ENCODE assay signal across 9 cellular contexts in genomic region chr1:43329995-43330751, GRCh38. TPM values are rescaled to one million over a fixed set of nuclear protein-coding genes. Genes with fewer than 3 reads are reported as not detected.
DNase-seq lines count a peak whose midpoint lies in the region.
"Had no signal": no experiment of that assay in that cellular context is flagged by ENCODE, and none has a peak within 500 bp of the region (broad histone marks: within the 10 kb centered on the region; RNA-seq: fewer than 3 reads in every experiment).

No MANE protein-coding gene starts in this region.

- no peaks in the 10 kb centered on the region for H3K36me3 ChIP-seq in effector memory CD4-positive, alpha-beta T cell (ENCODE audit: control insufficient read depth, insufficient read depth, low read length)

- peaks cover 17% of the 10 kb centered on the region for H3K9me3 Mint-ChIP-seq in activated T-helper 2 cell treated with anti-CD3 and anti-CD28 coated beads, Interferon-gamma antibody, Interleukin-2, Interleukin-4, amounts not matched to agents 10 μg/mL and 5 μg/mL and 100 μg/mL, durations not matched to agents 14 hours and 24 hours and 36 hours

- no peak overlapping the region for H3K4me3 Mint-ChIP-seq in activated T-helper 2 cell treated with anti-CD3 and anti-CD28 coated beads, Interferon-gamma antibody, Interleukin-2, Interleukin-4, amounts not matched to agents 10 μg/mL and 5 μg/mL and 100 μg/mL, durations not matched to agents 14 hours and 24 hours and 36 hours (ENCODE audit: low read depth)
- H3K4me3 Mint-ChIP-seq: brain had no signal

- H3K4me1 ChIP-seq in effector memory CD4-positive, alpha-beta T cell (ENCODE audit: control insufficient read depth, insufficient read depth, low read length, poor library complexity, severe bottlenecking), result no peaks in the 10 kb centered on the region

- no peaks in the 10 kb centered on the region for H3K27me3 Mint-ChIP-seq in activated T-helper 2 cell treated with anti-CD3 and anti-CD28 coated beads, Interferon-gamma antibody, Interleukin-2, Interleukin-4, amounts not matched to agents 10 μg/mL and 5 μg/mL and 100 μg/mL, durations not matched to agents 14 hours and 24 hours and 36 hours (ENCODE audit: low read depth)

- no peaks in the 10 kb centered on the region for H3K9me3 ChIP-seq in effector memory CD4-positive, alpha-beta T cell (ENCODE audit: control insufficient read depth, low read length)

- H3K36me3 Mint-ChIP-seq in activated T-helper 2 cell treated with anti-CD3 and anti-CD28 coated beads, Interferon-gamma antibody, Interleukin-2, Interleukin-4, amounts not matched to agents 10 μg/mL and 5 μg/mL and 100 μg/mL, durations not matched to agents 14 hours and 24 hours and 36 hours (ENCODE audit: low read depth), result no peaks in the 10 kb centered on the region
- H3K36me3 Mint-ChIP-seq: brain had no signal

- DNase-seq in AML-193 (lab: John Stamatoyannopoulos, UW) (peak; percentile 4 to 35), islet precursor cell (peak; percentile 95), GM19240 (ENCODE audit: insufficient read length, low spot score) (no peak), SHP77 treated with DMSO at 0.1 percent for 48 hours (lab: John Stamatoyannopoulos, UW) (no peak)
- peak; percentile 9 for DNase-seq in Jurkat, Clone E6-1 (ENCODE audit: low read depth, low spot score)
- no peak for DNase-seq in activated T-helper 2 cell treated with anti-CD3 and anti-CD28 coated beads, Interferon-gamma antibody, Interleukin-2, Interleukin-4, amounts not matched to agents 10 μg/mL and 5 μg/mL and 100 μg/mL, durations not matched to agents 14 hours and 24 hours and 36 hours (ENCODE audit: low spot score)
- peak; percentile 18 for DNase-seq in stimulated activated CD8-positive, alpha-beta memory T cell treated with anti-CD3 and anti-CD28 coated beads, Interleukin-12 subunit alpha, Interleukin-12 subunit beta, amount 100 ng/mL, for 4 hours (ENCODE audit: low read depth)
- DNase-seq in effector memory CD4-positive, alpha-beta T cell, result no peak

- H3K27ac Mint-ChIP-seq in activated T-helper 2 cell treated with anti-CD3 and anti-CD28 coated beads, Interferon-gamma antibody, Interleukin-2, Interleukin-4, amounts not matched to agents 10 μg/mL and 5 μg/mL and 100 μg/mL, durations not matched to agents 14 hours and 24 hours and 36 hours, result peak overlapping the region; percentile 65
- H3K27ac Mint-ChIP-seq: brain had no signal

- no peak overlapping the region for H3K4me3 ChIP-seq in Jurkat, Clone E6-1 (ENCODE audit: low read length)
- H3K4me3 ChIP-seq in effector memory CD4-positive, alpha-beta T cell (ENCODE audit: insufficient read depth, low read depth, low read length, poor library complexity, severe bottlenecking), result no peak overlapping the region

- peaks cover 22% of the 10 kb centered on the region for H3K4me1 Mint-ChIP-seq in activated T-helper 2 cell treated with anti-CD3 and anti-CD28 coated beads, Interferon-gamma antibody, Interleukin-2, Interleukin-4, amounts not matched to agents 10 μg/mL and 5 μg/mL and 100 μg/mL, durations not matched to agents 14 hours and 24 hours and 36 hours (ENCODE audit: low read depth)

- H3K27ac ChIP-seq in effector memory CD4-positive, alpha-beta T cell (ENCODE audit: insufficient read depth, low read length, poor library complexity, severe bottlenecking), result no peak overlapping the region

- no peaks in the 10 kb centered on the region for H3K27me3 ChIP-seq in effector memory CD4-positive, alpha-beta T cell (replicated peaks; ENCODE audit: control insufficient read depth, insufficient read depth, low read length, poor library complexity, severe bottlenecking)

- intact Hi-C loops in activated T-helper 2 cell treated with anti-CD3 and anti-CD28 coated beads, Interferon-gamma antibody, Interleukin-2, Interleukin-4, amounts not matched to agents 10 μg/mL and 5 μg/mL and 100 μg/mL, durations not matched to agents 14 hours and 24 hours and 36 hours (cut with micrococcal nuclease), result loop anchor here (2.0 kb wide), 2 partner anchors 15 to 35 kb away; no protein-coding TSS in a partner anchor

RNA-seq across cellular contexts. Expression of gene MPL, which starts 7.4 kb away (rescaled TPM):
- polyA plus RNA-seq in Jurkat, Clone E6-1 (2012; ENCODE audit: insufficient read depth, insufficient read length), result not detected
- not detected in 2 replicates for total RNA-seq in activated T-helper 2 cell treated with anti-CD3 and anti-CD28 coated beads, Interferon-gamma antibody, Interleukin-2, Interleukin-4, amounts not matched to agents 10 μg/mL and 5 μg/mL and 100 μg/mL, durations not matched to agents 14 hours and 24 hours and 36 hours

RNA-seq across cellular contexts. Expression of gene CDC20, which starts 28.6 kb away (rescaled TPM):
- polyA plus RNA-seq in Jurkat, Clone E6-1 (2012; ENCODE audit: insufficient read depth, insufficient read length), result 242 TPM
- 125 and 128 TPM in 2 replicates for total RNA-seq in activated T-helper 2 cell treated with anti-CD3 and anti-CD28 coated beads, Interferon-gamma antibody, Interleukin-2, Interleukin-4, amounts not matched to agents 10 μg/mL and 5 μg/mL and 100 μg/mL, durations not matched to agents 14 hours and 24 hours and 36 hours

RNA-seq across cellular contexts. Expression of gene TIE1, which starts 29.4 kb away (rescaled TPM):
- polyA plus RNA-seq in Jurkat, Clone E6-1 (2012; ENCODE audit: insufficient read depth, insufficient read length), result not detected
- total RNA-seq in activated T-helper 2 cell treated with anti-CD3 and anti-CD28 coated beads, Interferon-gamma antibody, Interleukin-2, Interleukin-4, amounts not matched to agents 10 μg/mL and 5 μg/mL and 100 μg/mL, durations not matched to agents 14 hours and 24 hours and 36 hours, result 2.9 and 3.1 TPM in 2 replicates

RNA-seq across cellular contexts. Expression of gene ELOVL1, which starts 37.6 kb away (rescaled TPM):
- polyA plus RNA-seq in Jurkat, Clone E6-1 (2012; ENCODE audit: insufficient read depth, insufficient read length), result 57.0 TPM
- total RNA-seq in activated T-helper 2 cell treated with anti-CD3 and anti-CD28 coated beads, Interferon-gamma antibody, Interleukin-2, Interleukin-4, amounts not matched to agents 10 μg/mL and 5 μg/mL and 100 μg/mL, durations not matched to agents 14 hours and 24 hours and 36 hours, result 82.7 and 83.6 TPM in 2 replicates

RNA-seq across cellular contexts. Expression of gene C1orf210, which starts 44.8 kb away (rescaled TPM):
- polyA plus RNA-seq in Jurkat, Clone E6-1 (2012; ENCODE audit: insufficient read depth, insufficient read length), result not detected
- not detected in 2 replicates for total RNA-seq in activated T-helper 2 cell treated with anti-CD3 and anti-CD28 coated beads, Interferon-gamma antibody, Interleukin-2, Interleukin-4, amounts not matched to agents 10 μg/mL and 5 μg/mL and 100 μg/mL, durations not matched to agents 14 hours and 24 hours and 36 hours

Comparison
In these comparisons a context has a peak if more than half of its experiments do, and no peak if none do; other contexts are left out.
1. DNase-seq: peak in AML-193 (2 of 2), Jurkat, Clone E6-1 (single experiment), islet precursor cell (single experiment) and stimulated activated CD8-positive, alpha-beta memory T cell treated with anti-CD3 and anti-CD28 coated beads, Interleukin-12 subunit alpha, Interleukin-12 subunit beta, amount 100 ng/mL, for 4 hours (single experiment); none in activated T-helper 2 cell treated with anti-CD3 and anti-CD28 coated beads, Interferon-gamma antibody, Interleukin-2, Interleukin-4, amounts not matched to agents 10 μg/mL and 5 μg/mL and 100 μg/mL, durations not matched to agents 14 hours and 24 hours and 36 hours (single experiment), effector memory CD4-positive, alpha-beta T cell (0 of 3), GM19240 (single experiment) and SHP77 treated with DMSO at 0.1 percent for 48 hours (single experiment).